ENCODE assay signal across 9 cellular contexts in genomic region chr16:56477096-56477878, GRCh38. TPM values are rescaled to one million over a fixed set of nuclear protein-coding genes. Genes with fewer than 3 reads are reported as not detected.
DNase-seq lines count a peak whose midpoint lies in the region; ATAC-seq and TF ChIP-seq lines count a peak whose summit lies in the region.
"Had no signal": no experiment of that assay in that cellular context is flagged by ENCODE, and none has a peak within 500 bp of the region (broad histone marks: within the 10 kb centered on the region; RNA-seq: fewer than 3 reads in every experiment).

No MANE protein-coding gene starts in this region.

- H3K9me3 Mint-ChIP-seq in CD8-positive, alpha-beta T cell: no peaks in the 10 kb centered on the region
- H3K9me3 Mint-ChIP-seq in naive thymus-derived CD8-positive, alpha-beta T cell: no peaks in the 10 kb centered on the region
- H3K9me3 Mint-ChIP-seq: activated B cell treated with CpG ODN at 0.5 μM for 24 hours had no signal

- H3K27me3 ChIP-seq in CD8-positive, alpha-beta T cell (ENCODE audit: insufficient read depth, low read length): no peaks in the 10 kb centered on the region
- H3K27me3 ChIP-seq in mesenchymal stem cell (ENCODE audit: control insufficient read depth in 1 of 2, insufficient read depth in 1 of 2, low read length in 2 of 2): no peaks in the 10 kb centered on the region

- intact Hi-C loops in CD8-positive, alpha-beta T cell (cut with DNase I, micrococcal nuclease): no loop called here
- intact Hi-C loops in left colon (cut with DNase I, micrococcal nuclease): no loop called here

- H3K9me3 ChIP-seq in CD8-positive, alpha-beta T cell (ENCODE audit: low read length): no peaks in the 10 kb centered on the region
- H3K9me3 ChIP-seq in mesenchymal stem cell (ENCODE audit: control insufficient read depth, low read length): no peaks in the 10 kb centered on the region

- in situ Hi-C loops in astrocyte of the cerebellum (cut with HindIII; ENCODE audit: low sequenced_read_pairs): no loop called here

- no peak overlapping the region for H2BK120ac ChIP-seq in mesenchymal stem cell (ENCODE audit: low read depth, low read length)

- H3K4ac ChIP-seq in mesenchymal stem cell (ENCODE audit: low read depth in 1 of 2, low read length in 2 of 2): no peak overlapping the region

- H3K4me3 ChIP-seq in CD8-positive, alpha-beta T cell (ENCODE audit: low read depth, low read length): no peak overlapping the region
- H3K4me3 ChIP-seq in astrocyte of the cerebellum (ENCODE audit: low read depth, low read length) (no peak overlapping the region), mesenchymal stem cell (ENCODE audit: insufficient read depth in 1 of 2, low read depth in 1 of 2, low read length in 2 of 2) (no peak overlapping the region)

- no peak overlapping the region for H3K23ac ChIP-seq in mesenchymal stem cell (ENCODE audit: low read length in 2 of 2)

- H2AK5ac ChIP-seq in mesenchymal stem cell (ENCODE audit: low read length, severe bottlenecking): no peak overlapping the region

- CTCF ChIA-PET in CD8-positive, alpha-beta T cell (lab: Charles Lee): no interaction called here

- no peak for DNase-seq in CD8-positive, alpha-beta T cell
- DNase-seq in M059J (ENCODE audit: low read depth): peak; percentile 91
- peak; percentile 82 for DNase-seq in astrocyte of the cerebellum (ENCODE audit: low read depth)
- peak; percentile 81 for DNase-seq in mesenchymal stem cell
- no peak for DNase-seq in activated gamma-delta T cell treated with Interleukin-2 at 50 U/mL for 16 hours
- no peak for DNase-seq in left colon
- no peak for DNase-seq in NCI-H187 treated with DMSO at 0.1 percent for 48 hours (lab: John Stamatoyannopoulos, UW)
- no peak for DNase-seq in naive thymus-derived CD8-positive, alpha-beta T cell
- DNase-seq: activated B cell treated with CpG ODN at 0.5 μM for 24 hours had no signal

- H3K79me1 ChIP-seq in mesenchymal stem cell (replicated peaks; ENCODE audit: low read length, poor library complexity, severe bottlenecking): peaks cover 13% of the 10 kb centered on the region

- no peak overlapping the region for H2BK12ac ChIP-seq in mesenchymal stem cell (ENCODE audit: low read length in 2 of 2)

- no peak overlapping the region for H3K4me2 ChIP-seq in mesenchymal stem cell (ENCODE audit: low read length, poor library complexity, severe bottlenecking)

- peak overlapping the region; percentile 50 for H3K9ac ChIP-seq in mesenchymal stem cell (ENCODE audit: low read length)

- ATAC-seq in CD8-positive, alpha-beta T cell: no peak
- ATAC-seq in left colon: no peak
- ATAC-seq in naive thymus-derived CD8-positive, alpha-beta T cell: no peak

- no peak overlapping the region for H2BK15ac ChIP-seq in mesenchymal stem cell (ENCODE audit: low read depth, poor library complexity, severe bottlenecking)

- peak overlapping the region; percentile 52 for H3K27ac Mint-ChIP-seq in CD8-positive, alpha-beta T cell
- peak overlapping the region in 5 of 10 donors; percentile 30 to 58 (median 52) for H3K27ac Mint-ChIP-seq in naive thymus-derived CD8-positive, alpha-beta T cell
- H3K27ac Mint-ChIP-seq: activated B cell treated with CpG ODN at 0.5 μM for 24 hours had no signal

- no peak overlapping the region for H2BK5ac ChIP-seq in mesenchymal stem cell (ENCODE audit: low read depth, low read length, poor library complexity, severe bottlenecking)

- H3K4me3 Mint-ChIP-seq in CD8-positive, alpha-beta T cell: no peak overlapping the region
- H3K4me3 Mint-ChIP-seq in naive thymus-derived CD8-positive, alpha-beta T cell: no peak overlapping the region
- H3K4me3 Mint-ChIP-seq: activated B cell treated with CpG ODN at 0.5 μM for 24 hours had no signal

- no peaks in the 10 kb centered on the region for H3K4me1 ChIP-seq in CD8-positive, alpha-beta T cell (ENCODE audit: insufficient read depth, low read length)
- peaks cover 3% of the 10 kb centered on the region for H3K4me1 ChIP-seq in mesenchymal stem cell (ENCODE audit: control insufficient read depth, insufficient read depth, low read depth, low read length)

- H3K27me3 Mint-ChIP-seq in CD8-positive, alpha-beta T cell (ENCODE audit: low read depth): no peaks in the 10 kb centered on the region
- H3K27me3 Mint-ChIP-seq in naive thymus-derived CD8-positive, alpha-beta T cell: no peaks in the 10 kb centered on the region
- H3K27me3 Mint-ChIP-seq: activated B cell treated with CpG ODN at 0.5 μM for 24 hours had no signal

- H4K8ac ChIP-seq in mesenchymal stem cell (ENCODE audit: low read length): no peak overlapping the region

- H4K91ac ChIP-seq in mesenchymal stem cell (ENCODE audit: low read length): no peak overlapping the region

- TF ChIP-seq CTCF in CD8-positive, alpha-beta T cell (IDR thresholded peaks at IDR 0.05): no peak
- TF ChIP-seq CTCF in astrocyte of the cerebellum (IDR thresholded peaks at IDR 0.05; ENCODE audit: low read depth, low read length, missing control alignments): no peak

- no peak overlapping the region for H2AFZ ChIP-seq in mesenchymal stem cell (ENCODE audit: low read depth, low read length)

- no peak overlapping the region for H3K18ac ChIP-seq in mesenchymal stem cell (ENCODE audit: low read depth in 1 of 2, low read length in 2 of 2)

- POLR2A ChIA-PET in CD8-positive, alpha-beta T cell (lab: Charles Lee): no interaction called here
- POLR2A ChIA-PET in naive thymus-derived CD8-positive, alpha-beta T cell (lab: Charles Lee): no interaction called here

- WGBS in mesenchymal stem cell: 100% methylated on average over 2 of the region's 2 CpGs

- no peaks in the 10 kb centered on the region for H3K4me1 Mint-ChIP-seq in CD8-positive, alpha-beta T cell (ENCODE audit: low read depth)
- H3K4me1 Mint-ChIP-seq in naive thymus-derived CD8-positive, alpha-beta T cell: peaks cover 0 to 2% (median 0%) of the 10 kb centered on the region in 4 donors
- H3K4me1 Mint-ChIP-seq: activated B cell treated with CpG ODN at 0.5 μM for 24 hours had no signal

- no peak overlapping the region for H3K14ac ChIP-seq in mesenchymal stem cell (ENCODE audit: low read length in 2 of 2)

- H3K36me3 Mint-ChIP-seq in CD8-positive, alpha-beta T cell: peaks cover 76% of the 10 kb centered on the region
- peaks cover 0 to 86% (median 22%) of the 10 kb centered on the region in 3 donors for H3K36me3 Mint-ChIP-seq in naive thymus-derived CD8-positive, alpha-beta T cell

- H3K36me3 ChIP-seq in CD8-positive, alpha-beta T cell (ENCODE audit: insufficient read depth, low read length): peaks cover 36% of the 10 kb centered on the region
- peaks cover 8 to 88% of the 10 kb centered on the region in 2 experiments for H3K36me3 ChIP-seq in mesenchymal stem cell (ENCODE audit: control insufficient read depth in 1 of 2, insufficient read depth in 2 of 2, low read depth in 1 of 2, low read length in 2 of 2)

- H3K27ac ChIP-seq in CD8-positive, alpha-beta T cell (ENCODE audit: low read depth, low read length): no peak overlapping the region
- peak overlapping the region; percentile 63 for H3K27ac ChIP-seq in mesenchymal stem cell (ENCODE audit: low read length, poor library complexity, severe bottlenecking)

RNA-seq across cellular contexts. Expression of gene OGFOD1, which starts 25.9 kb away (rescaled TPM):
- 10 to 100 TPM; 17.0 to 21.5 TPM for total RNA-seq in CD8-positive, alpha-beta T cell
- total RNA-seq in M059J (2014; rRNA removed; shearing (Covaris generic)): 103 and 105 TPM in 2 replicates
- polyA plus RNA-seq in mesenchymal stem cell (2013, experiment 1 of 2): 47.5 TPM
- 49.5 TPM for polyA plus RNA-seq in mesenchymal stem cell (2013, experiment 2 of 2)
- total RNA-seq in left colon: 10 to 100 TPM; 15.9 to 16.5 TPM
- total RNA-seq in naive thymus-derived CD8-positive, alpha-beta T cell: 10 to 100 TPM; 48.0 to 55.0 TPM
- 100 to 1,000 TPM in 2 of 3 donors, 10 to 100 TPM in 1; 94.1 to 109 (median 103) TPM for polyA plus RNA-seq in naive thymus-derived CD8-positive, alpha-beta T cell

RNA-seq across cellular contexts. Expression of gene NUDT21, which starts 26.2 kb away (rescaled TPM):
- 100 to 1,000 TPM in 1 of 2 experiments, 10 to 100 TPM in 1; 99.1 to 106 TPM for total RNA-seq in CD8-positive, alpha-beta T cell
- total RNA-seq in M059J (2014; rRNA removed; shearing (Covaris generic)): 83.5 and 172 TPM in 2 replicates
- polyA plus RNA-seq in mesenchymal stem cell (2013, experiment 1 of 2): 85.6 TPM
- polyA plus RNA-seq in mesenchymal stem cell (2013, experiment 2 of 2): 81.3 TPM
- 10 to 100 TPM; 68.5 to 77.9 TPM for total RNA-seq in left colon
- 100 to 1,000 TPM; 111 to 118 TPM for total RNA-seq in naive thymus-derived CD8-positive, alpha-beta T cell
- 10 to 100 TPM; 55.5 to 74.1 (median 71.8) TPM for polyA plus RNA-seq in naive thymus-derived CD8-positive, alpha-beta T cell

RNA-seq across cellular contexts. Expression of gene BBS2, which starts 42.5 kb away (rescaled TPM):
- 10 to 100 TPM; 60.6 to 62.1 TPM for total RNA-seq in CD8-positive, alpha-beta T cell
- total RNA-seq in M059J (2014; rRNA removed; shearing (Covaris generic)): 60.4 and 62.6 TPM in 2 replicates
- 22.8 TPM for polyA plus RNA-seq in mesenchymal stem cell (2013, experiment 1 of 2)
- 21.2 TPM for polyA plus RNA-seq in mesenchymal stem cell (2013, experiment 2 of 2)
- total RNA-seq in left colon: 10 to 100 TPM; 34.2 to 36.2 TPM
- total RNA-seq in naive thymus-derived CD8-positive, alpha-beta T cell: 100 to 1,000 TPM in 1 of 2 experiments, 10 to 100 TPM in 1; 94.7 to 107 TPM
- 10 to 100 TPM; 35.7 to 37.6 (median 36.1) TPM for polyA plus RNA-seq in naive thymus-derived CD8-positive, alpha-beta T cell

RNA-seq across cellular contexts. Expression of gene AMFR, which starts 51.9 kb away (rescaled TPM):
- total RNA-seq in CD8-positive, alpha-beta T cell: 10 to 100 TPM; 75.4 to 76.4 TPM
- 128 and 196 TPM in 2 replicates for total RNA-seq in M059J (2014; rRNA removed; shearing (Covaris generic))
- polyA plus RNA-seq in mesenchymal stem cell (2013, experiment 1 of 2): 39.4 TPM
- polyA plus RNA-seq in mesenchymal stem cell (2013, experiment 2 of 2): 38.6 TPM
- 100 to 1,000 TPM in 1 of 2 donors, 10 to 100 TPM in 1; 87.2 to 111 TPM for total RNA-seq in left colon
- 10 to 100 TPM; 74.0 to 83.0 TPM for total RNA-seq in naive thymus-derived CD8-positive, alpha-beta T cell
- polyA plus RNA-seq in naive thymus-derived CD8-positive, alpha-beta T cell: 10 to 100 TPM; 24.2 to 38.4 (median 36.2) TPM

Comparison
In these comparisons a context has a peak if more than half of its experiments do, and no peak if none do; other contexts are left out.
1. DNase-seq: peak in M059J (single experiment), astrocyte of the cerebellum (single experiment) and mesenchymal stem cell (single experiment); none in CD8-positive, alpha-beta T cell (0 of 7), activated gamma-delta T cell treated with Interleukin-2 at 50 U/mL for 16 hours (single experiment), left colon (0 of 2), NCI-H187 treated with DMSO at 0.1 percent for 48 hours (single experiment) and naive thymus-derived CD8-positive, alpha-beta T cell (0 of 10).